In the genomic region with DNA sequence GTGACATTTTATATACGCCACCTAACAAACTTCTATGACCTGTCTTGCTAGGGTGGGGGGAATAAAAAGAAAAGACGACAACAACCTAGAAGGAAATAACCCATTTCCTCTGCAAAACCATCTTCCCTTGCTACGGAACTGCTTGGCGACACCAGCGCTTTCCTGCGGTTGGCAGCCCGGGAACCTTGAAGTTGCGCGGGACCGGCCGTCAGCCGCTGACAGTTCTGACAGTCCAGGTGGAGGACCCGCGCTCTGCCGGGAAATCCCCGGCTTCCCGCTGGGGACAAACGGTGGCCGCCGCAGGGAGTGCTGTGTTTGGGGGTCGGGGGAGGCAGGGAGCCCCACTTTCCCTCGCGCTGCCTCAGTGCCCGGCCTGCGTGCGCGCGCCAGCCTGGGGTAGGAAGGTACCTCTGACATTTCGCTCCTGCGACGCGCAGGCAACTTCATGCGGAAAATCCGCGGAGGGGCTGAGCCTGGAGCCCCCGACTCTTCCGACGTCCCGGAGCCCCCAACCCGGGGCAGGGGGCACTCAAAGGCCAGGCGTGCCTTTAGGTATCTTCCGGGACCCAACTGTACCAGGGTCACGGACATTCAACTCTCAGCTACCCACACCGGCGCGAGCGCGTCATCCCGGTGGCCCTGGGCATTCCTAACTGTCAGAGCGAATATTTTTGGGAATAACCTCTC, we compare ENCODE assay signal across 9 cellular contexts. TPM values are rescaled to one million over a fixed set of nuclear protein-coding genes. Genes with fewer than 3 reads are reported as not detected.
DNase-seq lines count a peak whose midpoint lies in the region; ATAC-seq and TF ChIP-seq lines count a peak whose summit lies in the region.
"Had no signal": no experiment of that assay in that cellular context is flagged by ENCODE, and none has a peak within 500 bp of the region (broad histone marks: within the 10 kb centered on the region; RNA-seq: fewer than 3 reads in every experiment).

No MANE protein-coding gene starts in this region.

- peak overlapping the region in 7 of 10 donors; percentile 68 to 98 (median 82) for H3K27ac ChIP-seq in heart right ventricle

- 2 to 3% methylated on average over 50 of the region's 50 CpGs for WGBS in heart right ventricle, 2 donors

- intact Hi-C loops in heart right ventricle (cut with DNase I), result loop anchor here in 3 of 10 donors (5.0 to 10.0 kb wide), 3 partner anchors 87 to 104 kb away; no protein-coding TSS in a partner anchor

- H3K4me3 ChIP-seq in GM12865 (ENCODE audit: low read depth, low read length) (peak overlapping the region; percentile 91), heart right ventricle (peak overlapping the region in 9 of 10 donors; percentile 44 to 85 (median 72)), retinal pigment epithelial cell (ENCODE audit: low read length) (peak overlapping the region; percentile 67)

- peak in 5 of 8 donors; percentile 13 to 27 (median 16) for ATAC-seq in heart right ventricle
- no peak for ATAC-seq in GM21786 (IDR thresholded peaks at IDR 0.05; ENCODE audit: unreplicated experiment)
- ATAC-seq in GM18498 (IDR thresholded peaks at IDR 0.05; ENCODE audit: unreplicated experiment), result no peak

- no peaks in the 10 kb centered on the region for H3K36me3 ChIP-seq in heart right ventricle

- H3K9me3 ChIP-seq in heart right ventricle, result no peaks in the 10 kb centered on the region
- H3K9me3 ChIP-seq: body of pancreas had no signal

- DNase-seq in GM12865 (ENCODE audit: low read depth) (peak; percentile 74), NOMO-1 treated with dmso at 0.1 percent for 144 hours (lab: John Stamatoyannopoulos, UW; ENCODE audit: unreplicated experiment) (peak; percentile 25), heart right ventricle (peak; percentile 14 to 34), retinal pigment epithelial cell (ENCODE audit: low read depth) (no peak), midbrain (lab: John Stamatoyannopoulos, UW) (no peak)
- DNase-seq in activated effector memory CD4-positive, alpha-beta T cell treated with anti-CD3 and anti-CD28 coated beads, Interleukin-2, amount 50 U/mL, for 16 hours, result peak; percentile 86

- peaks cover 4 to 51% (median 20%) of the 10 kb centered on the region in 9 donors for H3K4me1 ChIP-seq in heart right ventricle

- TF ChIP-seq CTCF in GM12865 (IDR thresholded peaks at IDR 0.05; ENCODE audit: insufficient read depth, low read depth, low read length, missing control alignments), result no peak
- no peak for TF ChIP-seq CTCF in heart right ventricle (IDR thresholded peaks at IDR 0.05)
- TF ChIP-seq CTCF in retinal pigment epithelial cell (conservative IDR thresholded peaks at IDR 0.05; ENCODE audit: low read depth, low read length), result no peak

- peaks cover 0 to 26% (median 14%) of the 10 kb centered on the region in 7 donors for H3K27me3 ChIP-seq in heart right ventricle

RNA-seq across cellular contexts. Expression of a gene that starts 0.5 kb away (rescaled TPM):
- 1 to 10 TPM in 2 of 10 donors, under 1 TPM in 7, not detected in 1; 0.16 to 1.9 (median 0.59) TPM for total RNA-seq in heart right ventricle
- under 1 TPM; 0.14 to 0.80 TPM for polyA plus RNA-seq in heart right ventricle

RNA-seq across cellular contexts. Expression of a gene that starts 0.9 kb away (rescaled TPM):
- total RNA-seq in heart right ventricle, result 1 to 10 TPM; 2.5 to 6.2 (median 3.5) TPM
- 1 to 10 TPM in 1 of 2 donors, under 1 TPM in 1; 0.95 to 3.5 TPM for polyA plus RNA-seq in heart right ventricle

RNA-seq across cellular contexts. Expression of a gene that starts 42.6 kb away (rescaled TPM):
- total RNA-seq in heart right ventricle, result 100 to 1,000 TPM in 8 of 10 donors, 10 to 100 TPM in 2; 70.7 to 140 (median 111) TPM
- 10 to 100 TPM; 41.6 to 77.4 TPM for polyA plus RNA-seq in heart right ventricle

Comparison
In these comparisons a context has a peak if more than half of its experiments do, and no peak if none do; other contexts are left out.
1. DNase-seq: peak in GM12865 (single experiment), NOMO-1 treated with dmso at 0.1 percent for 144 hours (single experiment), activated effector memory CD4-positive, alpha-beta T cell treated with anti-CD3 and anti-CD28 coated beads, Interleukin-2, amount 50 U/mL, for 16 hours (single experiment) and heart right ventricle (2 of 2); none in retinal pigment epithelial cell (single experiment) and midbrain (single experiment).
2. ATAC-seq: peak in heart right ventricle (5 of 8); none in GM21786 (single experiment) and GM18498 (single experiment).
3. Peak in every context shown above with its lines, with median percentiles within 50 percentile points of each other: H3K4me3 ChIP-seq.